8 cellular contexts compared by ENCODE assay signal in the genomic region with DNA sequence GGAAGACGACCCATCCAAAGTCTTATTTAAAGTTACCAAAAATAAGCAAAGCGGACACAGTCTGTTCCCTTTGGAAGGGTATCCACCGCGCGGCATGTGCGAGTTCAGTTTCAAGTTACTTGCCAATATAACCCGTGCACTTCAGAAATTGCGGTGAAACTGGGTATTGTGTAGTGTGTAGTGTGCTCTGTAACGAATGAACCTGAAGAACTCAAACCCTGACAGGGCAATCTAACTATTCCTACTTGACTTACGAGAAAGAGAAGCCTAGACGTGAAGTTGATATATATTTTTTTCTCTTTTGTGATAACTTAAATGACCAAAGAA. TPM values are rescaled to one million over a fixed set of nuclear protein-coding genes. Genes with fewer than 3 reads are reported as not detected.
DNase-seq lines count a peak whose midpoint lies in the region; ATAC-seq, FAIRE-seq and TF ChIP-seq lines count a peak whose summit lies in the region.

No MANE protein-coding gene starts in this region.

- ATAC-seq in HG03432 (IDR thresholded peaks at IDR 0.05; ENCODE audit: unreplicated experiment): no peak
- no peak for ATAC-seq in HG03442 (IDR thresholded peaks at IDR 0.05; ENCODE audit: unreplicated experiment)

- peak overlapping the region; percentile 98 for H3K4me3 ChIP-seq in BLaER1
- H3K4me3 ChIP-seq in bronchial epithelial cell (ENCODE audit: low read depth, low read length): peak overlapping the region; percentile 90
- peak overlapping the region; percentile 59 to 96 for H3K4me3 ChIP-seq in muscle layer of duodenum (ENCODE audit: low read depth in 1 of 2, low read length in 2 of 2)

- H3K27ac ChIP-seq in BLaER1 (peak overlapping the region; percentile 92), KOPT-K1 (ENCODE audit: low read depth, low read length, poor library complexity, severe bottlenecking) (peak overlapping the region; percentile 88), muscle layer of duodenum (ENCODE audit: low read length) (peak overlapping the region; percentile 11)

- peaks cover 56% of the 10 kb centered on the region for H3K4me1 ChIP-seq in BLaER1
- peaks cover 16 to 36% of the 10 kb centered on the region in 2 donors for H3K4me1 ChIP-seq in muscle layer of duodenum (ENCODE audit: control insufficient read depth in 1 of 2, insufficient read depth in 2 of 2, low read length in 2 of 2)

- H3K27me3 ChIP-seq in BLaER1 (no peaks in the 10 kb centered on the region), bronchial epithelial cell (ENCODE audit: control insufficient read depth, insufficient read depth, low read length) (no peaks in the 10 kb centered on the region), muscle layer of duodenum (ENCODE audit: low read depth, low read length) (no peaks in the 10 kb centered on the region)

- 0 out of 2 replicates have a peak, but pooled peaks cover 3% of the 10 kb centered on the region for H3K36me3 ChIP-seq in BLaER1
- H3K36me3 ChIP-seq in KOPT-K1 (ENCODE audit: insufficient read depth, low read length): no peaks in the 10 kb centered on the region
- no peaks in the 10 kb centered on the region for H3K36me3 ChIP-seq in bronchial epithelial cell (ENCODE audit: control insufficient read depth, insufficient read depth, low read length)
- no peaks in the 10 kb centered on the region for H3K36me3 ChIP-seq in muscle layer of duodenum (ENCODE audit: control insufficient read depth in 1 of 2, insufficient read depth in 2 of 2, low read length in 2 of 2)

- H3K4me2 ChIP-seq in BLaER1: peak overlapping the region; percentile 80

- no peak for FAIRE-seq in bronchial epithelial cell (lab: Jason Lieb, UNC)

- H3K9ac ChIP-seq in BLaER1: peak overlapping the region; percentile 94

- no peak for DNase-seq in bronchial epithelial cell (ENCODE audit: low read depth)
- DNase-seq in C1 segment of cervical spinal cord (lab: John Stamatoyannopoulos, UW): no peak
- DNase-seq in AML-193 (lab: John Stamatoyannopoulos, UW): no peak

- H3K9me3 ChIP-seq in BLaER1: no peaks in the 10 kb centered on the region
- H3K9me3 ChIP-seq in KOPT-K1 (ENCODE audit: insufficient read depth, low read length, poor library complexity, severe bottlenecking): no peaks in the 10 kb centered on the region
- H3K9me3 ChIP-seq in muscle layer of duodenum (ENCODE audit: control insufficient read depth in 1 of 2, low read length in 2 of 2): peaks cover 4 to 6% of the 10 kb centered on the region in 2 donors

- no peak for TF ChIP-seq CTCF in bronchial epithelial cell (IDR thresholded peaks at IDR 0.05; ENCODE audit: insufficient read depth, low read length, severe bottlenecking)

- peaks cover 47% of the 10 kb centered on the region for H4K20me1 ChIP-seq in BLaER1

RNA-seq across cellular contexts. Expression of a gene that starts 1.5 kb away (rescaled TPM):
- 78.9 and 85.0 TPM in 2 replicates for total RNA-seq in bronchial epithelial cell

Comparison
In these comparisons a context has a peak if more than half of its experiments do, and no peak if none do; other contexts are left out.
1. H3K27ac ChIP-seq: peak in every context shown above with its lines; median percentile 92 in BLaER1; 88 in KOPT-K1; 11 in muscle layer of duodenum.